ENCODE assay signal across 15 cellular contexts in genomic region chr14:99910337-99911268, GRCh38.
A peak's percentile ranks its signal among the peaks of the same experiment; 100 is the strongest.
DNase-seq lines count a peak whose midpoint lies in the region; ATAC-seq and TF ChIP-seq lines count a peak whose summit lies in the region.
"Had no signal": no experiment of that assay in that cellular context is flagged by ENCODE, and none has a peak within 500 bp of the region (broad histone marks: within the 10 kb centered on the region; RNA-seq: fewer than 3 reads in every experiment).

No MANE protein-coding gene starts in this region.

- no peaks in the 10 kb centered on the region for H3F3A ChIP-seq in PC-3 (ENCODE audit: low read length, unreplicated experiment)

- no CpG with 5 or more reads among the region's 10 CpGs for WGBS in trophoblast cell (ENCODE audit: extremely low coverage, insufficient coverage, insufficient read length)

- H3K9me3 ChIP-seq in PC-3 (ENCODE audit: low read length), result no peaks in the 10 kb centered on the region
- H3K9me3 ChIP-seq in trophoblast cell (ENCODE audit: insufficient read depth, low read depth, low read length), result no peaks in the 10 kb centered on the region
- H3K9me3 ChIP-seq: gastrocnemius medialis had no signal

- H3K23ac ChIP-seq in trophoblast cell (ENCODE audit: low read length), result no peak overlapping the region

- no peak overlapping the region for H4K91ac ChIP-seq in trophoblast cell (ENCODE audit: low read depth, low read length)

- H2AFZ ChIP-seq in PC-3 (ENCODE audit: low read length), result peak overlapping the region; percentile 53
- no peak overlapping the region for H2AFZ ChIP-seq in trophoblast cell (ENCODE audit: insufficient read depth, low read length, poor library complexity)

- H3K36me3 ChIP-seq in PC-3 (ENCODE audit: low read depth, low read length) (0 out of 2 replicates have a peak, but pooled peaks cover 3% of the 10 kb centered on the region), trophoblast cell (ENCODE audit: control insufficient read depth in 1 of 2, insufficient read depth in 2 of 2, low read length in 2 of 2) (peaks cover 5 to 6% of the 10 kb centered on the region in 2 experiments)

- CTCF ChIA-PET in PC-3 (lab: Charles Lee), result no interaction called here

- no peaks in the 10 kb centered on the region for H3K79me1 ChIP-seq in trophoblast cell (ENCODE audit: low read length)

- H3K9me2 ChIP-seq in PC-3 (replicated peaks; ENCODE audit: low read length), result no peaks in the 10 kb centered on the region

- no peak overlapping the region for H2BK12ac ChIP-seq in trophoblast cell (ENCODE audit: low read length)

- no peaks in the 10 kb centered on the region for H4K20me1 ChIP-seq in PC-3 (ENCODE audit: low read length)

- H3K27me3 Mint-ChIP-seq in nephron progenitor cell (ENCODE audit: low read depth, poor library complexity), result peaks cover 3% of the 10 kb centered on the region

- DNase-seq in EL, result peak; percentile 88
- DNase-seq in PC-3, result peak; percentile 87
- DNase-seq in epithelial cell of proximal tubule (ENCODE audit: low read depth), result peak; percentile 63
- peak; percentile 15 to 61 for DNase-seq in trophoblast cell
- DNase-seq in C1 segment of cervical spinal cord (lab: John Stamatoyannopoulos, UW), result no peak
- no peak for DNase-seq in nephron progenitor cell
- DNase-seq in activated T-cell treated with anti-CD3 and anti-CD28 coated beads, Interleukin-2, amount 50 U/mL, for 48 hours, result no peak
- DNase-seq: activated CD8-positive, alpha-beta memory T cell treated with anti-CD3 and anti-CD28 coated beads for 24 hours; amygdala; gastrocnemius medialis; KG1; NCI-H510A treated with DMSO at 0.1 percent for 48 hours; T-cell had no signal

- H3K14ac ChIP-seq in trophoblast cell (ENCODE audit: low read length), result no peak overlapping the region

- H2BK120ac ChIP-seq in trophoblast cell (ENCODE audit: insufficient read depth, low read length, poor library complexity), result no peak overlapping the region

- H3K4ac ChIP-seq in trophoblast cell (ENCODE audit: low read depth, low read length), result no peak overlapping the region

- intact Hi-C loops in PC-3 (cut with micrococcal nuclease), result no loop called here

- H3K4me3 ChIP-seq in PC-3 (ENCODE audit: low read length) (no peak overlapping the region), epithelial cell of proximal tubule (ENCODE audit: low read depth, low read length) (no peak overlapping the region), trophoblast cell (ENCODE audit: low read depth, low read length) (no peak overlapping the region)
- H3K4me3 ChIP-seq: gastrocnemius medialis, lung had no signal

- BruUV-seq in PC-3 (replicated peaks; lab: Mats Ljungman, UMichigan), result no TSS peak

- POLR2A ChIA-PET in PC-3 (lab: Charles Lee; ENCODE audit: unreplicated experiment), result no interaction called here

- TF ChIP-seq CTCF in PC-3 (conservative IDR thresholded peaks at IDR 0.05; ENCODE audit: low read depth, low read length) (no peak), epithelial cell of proximal tubule (conservative IDR thresholded peaks at IDR 0.05; ENCODE audit: low read depth, low read length) (no peak), nephron progenitor cell (IDR thresholded peaks at IDR 0.05) (no peak)

- H3K27me3 ChIP-seq in PC-3 (ENCODE audit: low read length) (no peaks in the 10 kb centered on the region), trophoblast cell (ENCODE audit: insufficient read depth, low read length) (no peaks in the 10 kb centered on the region)
- H3K27me3 ChIP-seq: gastrocnemius medialis had no signal

- H3K79me2 ChIP-seq in PC-3 (ENCODE audit: low read length), result no peaks in the 10 kb centered on the region
- no peaks in the 10 kb centered on the region for H3K79me2 ChIP-seq in trophoblast cell (ENCODE audit: control insufficient read depth, insufficient read depth, low read length, poor library complexity)

- H3K27ac ChIP-seq in PC-3 (ENCODE audit: low read length), result peak overlapping the region; percentile 69
- H3K27ac ChIP-seq in trophoblast cell (ENCODE audit: low read depth, low read length), result no peak overlapping the region
- H3K27ac ChIP-seq: gastrocnemius medialis had no signal

- H3K27ac Mint-ChIP-seq in nephron progenitor cell, result no peak overlapping the region
- H3K27ac Mint-ChIP-seq: T-cell had no signal

- H3K4me1 Mint-ChIP-seq in nephron progenitor cell, result peaks cover 10% of the 10 kb centered on the region
- H3K4me1 Mint-ChIP-seq: T-cell had no signal

- H3K36me3 Mint-ChIP-seq in nephron progenitor cell (ENCODE audit: low read depth), result peaks cover 41% of the 10 kb centered on the region
- H3K36me3 Mint-ChIP-seq: T-cell had no signal

- H3K4me3 Mint-ChIP-seq in nephron progenitor cell, result no peak overlapping the region
- H3K4me3 Mint-ChIP-seq: T-cell had no signal

- peaks cover 13% of the 10 kb centered on the region for H3K4me1 ChIP-seq in PC-3 (ENCODE audit: insufficient read depth, low read length)
- H3K4me1 ChIP-seq in trophoblast cell (ENCODE audit: control insufficient read depth in 1 of 2, insufficient read depth in 2 of 2, low read length in 2 of 2), result peaks cover 0 to 6% of the 10 kb centered on the region in 2 experiments
- H3K4me1 ChIP-seq: gastrocnemius medialis had no signal

- H4K12ac ChIP-seq in trophoblast cell (ENCODE audit: low read depth, low read length), result no peak overlapping the region

- H3K9ac ChIP-seq in PC-3 (ENCODE audit: low read length) (peak overlapping the region; percentile 32; the same call in 1 of the 2 replicates), trophoblast cell (ENCODE audit: low read length) (no peak overlapping the region)

- no peaks in the 10 kb centered on the region for H3K9me3 Mint-ChIP-seq in nephron progenitor cell
- H3K9me3 Mint-ChIP-seq: T-cell had no signal

- H3K4me2 ChIP-seq in PC-3 (ENCODE audit: low read length), result peak overlapping the region; percentile 67
- H3K4me2 ChIP-seq in trophoblast cell (ENCODE audit: low read length), result no peak overlapping the region

- no peak overlapping the region for H3K18ac ChIP-seq in trophoblast cell (ENCODE audit: low read length)

- H2AK5ac ChIP-seq in trophoblast cell (ENCODE audit: low read length), result no peak overlapping the region

- no peak overlapping the region for H2BK5ac ChIP-seq in trophoblast cell (ENCODE audit: low read depth, low read length, poor library complexity)

- ATAC-seq in PC-3 (peak; percentile 100), GM21576 (IDR thresholded peaks at IDR 0.05; ENCODE audit: unreplicated experiment) (no peak)
- ATAC-seq: gastrocnemius medialis, T-cell had no signal

- no peak overlapping the region for H4K8ac ChIP-seq in trophoblast cell (ENCODE audit: low read depth, low read length)

Comparison
In these comparisons a context has a peak if more than half of its experiments do, and no peak if none do; other contexts are left out.
1. DNase-seq: peak in EL (single experiment), PC-3 (single experiment), epithelial cell of proximal tubule (single experiment) and trophoblast cell (2 of 2); none in C1 segment of cervical spinal cord (0 of 14), nephron progenitor cell (single experiment) and activated T-cell treated with anti-CD3 and anti-CD28 coated beads, Interleukin-2, amount 50 U/mL, for 48 hours (0 of 2).